In the genomic region with DNA sequence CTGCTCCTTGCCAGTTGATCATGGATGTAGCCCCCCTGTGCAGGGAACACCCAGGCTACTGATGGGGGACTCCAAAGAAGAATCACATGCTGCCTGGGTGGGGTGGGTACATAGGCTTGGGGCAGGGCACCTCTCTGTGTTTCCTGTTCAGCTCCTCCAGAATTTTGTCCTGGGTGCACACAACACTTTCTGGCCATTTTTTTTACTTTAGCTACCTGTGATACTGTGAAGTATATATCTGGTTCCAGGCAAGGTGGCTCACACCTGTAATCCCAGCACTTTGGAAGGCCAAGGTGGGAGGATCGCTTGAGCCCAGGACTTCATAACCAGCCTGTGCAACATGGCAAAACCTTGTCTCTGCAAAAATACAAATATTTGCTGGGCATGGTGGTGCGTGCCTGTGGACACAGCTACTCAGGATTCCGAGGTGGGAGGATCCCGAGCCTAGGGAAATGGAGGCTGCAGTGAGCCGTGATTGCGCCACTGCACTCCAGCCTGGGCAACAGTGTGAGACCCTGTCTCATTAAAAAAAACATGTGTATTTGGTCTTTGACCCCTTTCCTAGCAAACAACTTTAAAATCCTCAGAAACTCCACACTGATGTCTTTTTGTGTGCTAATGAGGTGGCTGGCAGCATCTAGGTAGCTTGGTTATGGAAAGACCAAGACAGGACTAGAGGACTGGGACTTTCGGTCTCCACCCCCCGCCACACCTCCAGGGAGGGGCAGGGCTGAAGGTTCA, we compare ENCODE assay signal across 1 cellular context.
A peak's percentile ranks its signal among the peaks of the same experiment; 100 is the strongest.
TF ChIP-seq lines count a peak whose summit lies in the region.

No MANE protein-coding gene starts in this region.

TF ChIP-seq in K562, 482 proteins besides CTCF, POLR2A, EP300 and RAD21:
- TF ChIP-seq, protein P1, sequence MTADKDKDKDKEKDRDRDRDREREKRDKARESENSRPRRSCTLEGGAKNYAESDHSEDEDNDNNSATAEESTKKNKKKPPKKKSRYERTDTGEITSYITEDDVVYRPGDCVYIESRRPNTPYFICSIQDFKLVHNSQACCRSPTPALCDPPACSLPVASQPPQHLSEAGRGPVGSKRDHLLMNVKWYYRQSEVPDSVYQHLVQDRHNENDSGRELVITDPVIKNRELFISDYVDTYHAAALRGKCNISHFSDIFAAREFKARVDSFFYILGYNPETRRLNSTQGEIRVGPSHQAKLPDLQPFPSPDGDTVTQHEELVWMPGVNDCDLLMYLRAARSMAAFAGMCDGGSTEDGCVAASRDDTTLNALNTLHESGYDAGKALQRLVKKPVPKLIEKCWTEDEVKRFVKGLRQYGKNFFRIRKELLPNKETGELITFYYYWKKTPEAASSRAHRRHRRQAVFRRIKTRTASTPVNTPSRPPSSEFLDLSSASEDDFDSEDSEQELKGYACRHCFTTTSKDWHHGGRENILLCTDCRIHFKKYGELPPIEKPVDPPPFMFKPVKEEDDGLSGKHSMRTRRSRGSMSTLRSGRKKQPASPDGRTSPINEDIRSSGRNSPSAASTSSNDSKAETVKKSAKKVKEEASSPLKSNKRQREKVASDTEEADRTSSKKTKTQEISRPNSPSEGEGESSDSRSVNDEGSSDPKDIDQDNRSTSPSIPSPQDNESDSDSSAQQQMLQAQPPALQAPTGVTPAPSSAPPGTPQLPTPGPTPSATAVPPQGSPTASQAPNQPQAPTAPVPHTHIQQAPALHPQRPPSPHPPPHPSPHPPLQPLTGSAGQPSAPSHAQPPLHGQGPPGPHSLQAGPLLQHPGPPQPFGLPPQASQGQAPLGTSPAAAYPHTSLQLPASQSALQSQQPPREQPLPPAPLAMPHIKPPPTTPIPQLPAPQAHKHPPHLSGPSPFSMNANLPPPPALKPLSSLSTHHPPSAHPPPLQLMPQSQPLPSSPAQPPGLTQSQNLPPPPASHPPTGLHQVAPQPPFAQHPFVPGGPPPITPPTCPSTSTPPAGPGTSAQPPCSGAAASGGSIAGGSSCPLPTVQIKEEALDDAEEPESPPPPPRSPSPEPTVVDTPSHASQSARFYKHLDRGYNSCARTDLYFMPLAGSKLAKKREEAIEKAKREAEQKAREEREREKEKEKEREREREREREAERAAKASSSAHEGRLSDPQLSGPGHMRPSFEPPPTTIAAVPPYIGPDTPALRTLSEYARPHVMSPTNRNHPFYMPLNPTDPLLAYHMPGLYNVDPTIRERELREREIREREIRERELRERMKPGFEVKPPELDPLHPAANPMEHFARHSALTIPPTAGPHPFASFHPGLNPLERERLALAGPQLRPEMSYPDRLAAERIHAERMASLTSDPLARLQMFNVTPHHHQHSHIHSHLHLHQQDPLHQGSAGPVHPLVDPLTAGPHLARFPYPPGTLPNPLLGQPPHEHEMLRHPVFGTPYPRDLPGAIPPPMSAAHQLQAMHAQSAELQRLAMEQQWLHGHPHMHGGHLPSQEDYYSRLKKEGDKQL (CRISPR knock-in tag; IDR thresholded peaks at IDR 0.05; ENCODE audit: borderline replicate concordance), result no peak
- TF ChIP-seq CEBPB (tag; IDR thresholded peaks at IDR 0.05) (peak; percentile 47; the same call in 1 of the 2 replicates), CEBPG (CRISPR knock-in tag; IDR thresholded peaks at IDR 0.05) (0 out of 2 replicates have a peak, but pooled peaks have one; percentile 14), CEBPG (tag; conservative IDR thresholded peaks at IDR 0.05 in 1 of 2, IDR thresholded peaks at IDR 0.05 in 1 of 2) (no peak), NR2C2 (CRISPR knock-in tag; IDR thresholded peaks at IDR 0.05) (no peak), NR2C2 (tag; IDR thresholded peaks at IDR 0.05) (no peak), ZNF121 (CRISPR knock-in tag; conservative IDR thresholded peaks at IDR 0.05) (peak; percentile 70)
- TF ChIP-seq, protein P2, sequence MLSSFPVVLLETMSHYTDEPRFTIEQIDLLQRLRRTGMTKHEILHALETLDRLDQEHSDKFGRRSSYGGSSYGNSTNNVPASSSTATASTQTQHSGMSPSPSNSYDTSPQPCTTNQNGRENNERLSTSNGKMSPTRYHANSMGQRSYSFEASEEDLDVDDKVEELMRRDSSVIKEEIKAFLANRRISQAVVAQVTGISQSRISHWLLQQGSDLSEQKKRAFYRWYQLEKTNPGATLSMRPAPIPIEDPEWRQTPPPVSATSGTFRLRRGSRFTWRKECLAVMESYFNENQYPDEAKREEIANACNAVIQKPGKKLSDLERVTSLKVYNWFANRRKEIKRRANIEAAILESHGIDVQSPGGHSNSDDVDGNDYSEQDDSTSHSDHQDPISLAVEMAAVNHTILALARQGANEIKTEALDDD (IDR thresholded peaks at IDR 0.05), result 0 out of 2 replicates have a peak, but pooled peaks have one; percentile 24
